Comparison of ENCODE assay signal across 1 cellular context in the genomic region with DNA sequence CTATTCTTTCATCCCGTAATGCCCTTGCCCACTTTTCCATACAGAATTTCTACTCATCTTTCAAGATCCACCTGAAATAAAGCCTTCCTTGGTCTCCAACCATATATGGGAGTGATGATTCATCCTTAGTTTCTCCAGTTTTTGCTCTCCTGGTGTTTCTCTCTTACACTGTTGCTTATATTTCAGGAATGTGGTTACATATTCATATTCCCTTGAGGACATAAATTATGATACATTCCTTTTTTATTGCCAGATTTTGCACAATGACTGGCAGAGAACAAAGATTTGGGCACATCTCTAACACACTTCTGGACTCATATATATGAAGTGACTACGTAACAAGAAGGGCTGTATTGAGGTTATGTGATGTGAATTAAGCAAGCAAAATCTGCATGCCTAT.
A peak's percentile ranks its signal among the peaks of the same experiment; 100 is the strongest.
TF ChIP-seq lines count a peak whose summit lies in the region.

No MANE protein-coding gene starts in this region.

TF ChIP-seq in SK-N-SH treated with all-trans-retinoic acid at 6 μM for 48 hours, 23 proteins besides CTCF, POLR2A, EP300 and RAD21 (continued from another document):
- TF ChIP-seq, protein P1, sequence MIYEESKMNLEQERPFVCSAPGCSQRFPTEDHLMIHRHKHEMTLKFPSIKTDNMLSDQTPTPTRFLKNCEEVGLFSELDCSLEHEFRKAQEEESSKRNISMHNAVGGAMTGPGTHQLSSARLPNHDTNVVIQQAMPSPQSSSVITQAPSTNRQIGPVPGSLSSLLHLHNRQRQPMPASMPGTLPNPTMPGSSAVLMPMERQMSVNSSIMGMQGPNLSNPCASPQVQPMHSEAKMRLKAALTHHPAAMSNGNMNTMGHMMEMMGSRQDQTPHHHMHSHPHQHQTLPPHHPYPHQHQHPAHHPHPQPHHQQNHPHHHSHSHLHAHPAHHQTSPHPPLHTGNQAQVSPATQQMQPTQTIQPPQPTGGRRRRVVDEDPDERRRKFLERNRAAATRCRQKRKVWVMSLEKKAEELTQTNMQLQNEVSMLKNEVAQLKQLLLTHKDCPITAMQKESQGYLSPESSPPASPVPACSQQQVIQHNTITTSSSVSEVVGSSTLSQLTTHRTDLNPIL (CRISPR knock-in tag; IDR thresholded peaks at IDR 0.05; ENCODE audit: low read depth) = 0 out of 2 replicates have a peak, but pooled peaks have one; percentile 20
- TF ChIP-seq CSDC2 (CRISPR knock-in tag; IDR thresholded peaks at IDR 0.05) (no peak), TOX (CRISPR knock-in tag; IDR thresholded peaks at IDR 0.05; ENCODE audit: borderline replicate concordance) (0 out of 2 replicates have a peak, but pooled peaks have one; percentile 33)
- TF ChIP-seq, protein P2, sequence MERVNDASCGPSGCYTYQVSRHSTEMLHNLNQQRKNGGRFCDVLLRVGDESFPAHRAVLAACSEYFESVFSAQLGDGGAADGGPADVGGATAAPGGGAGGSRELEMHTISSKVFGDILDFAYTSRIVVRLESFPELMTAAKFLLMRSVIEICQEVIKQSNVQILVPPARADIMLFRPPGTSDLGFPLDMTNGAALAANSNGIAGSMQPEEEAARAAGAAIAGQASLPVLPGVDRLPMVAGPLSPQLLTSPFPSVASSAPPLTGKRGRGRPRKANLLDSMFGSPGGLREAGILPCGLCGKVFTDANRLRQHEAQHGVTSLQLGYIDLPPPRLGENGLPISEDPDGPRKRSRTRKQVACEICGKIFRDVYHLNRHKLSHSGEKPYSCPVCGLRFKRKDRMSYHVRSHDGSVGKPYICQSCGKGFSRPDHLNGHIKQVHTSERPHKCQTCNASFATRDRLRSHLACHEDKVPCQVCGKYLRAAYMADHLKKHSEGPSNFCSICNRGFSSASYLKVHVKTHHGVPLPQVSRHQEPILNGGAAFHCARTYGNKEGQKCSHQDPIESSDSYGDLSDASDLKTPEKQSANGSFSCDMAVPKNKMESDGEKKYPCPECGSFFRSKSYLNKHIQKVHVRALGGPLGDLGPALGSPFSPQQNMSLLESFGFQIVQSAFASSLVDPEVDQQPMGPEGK (CRISPR knock-in tag; IDR thresholded peaks at IDR 0.05; ENCODE audit: borderline replicate concordance) = 0 out of 2 replicates have a peak, but pooled peaks have one; percentile 19
- TF ChIP-seq, protein P3, sequence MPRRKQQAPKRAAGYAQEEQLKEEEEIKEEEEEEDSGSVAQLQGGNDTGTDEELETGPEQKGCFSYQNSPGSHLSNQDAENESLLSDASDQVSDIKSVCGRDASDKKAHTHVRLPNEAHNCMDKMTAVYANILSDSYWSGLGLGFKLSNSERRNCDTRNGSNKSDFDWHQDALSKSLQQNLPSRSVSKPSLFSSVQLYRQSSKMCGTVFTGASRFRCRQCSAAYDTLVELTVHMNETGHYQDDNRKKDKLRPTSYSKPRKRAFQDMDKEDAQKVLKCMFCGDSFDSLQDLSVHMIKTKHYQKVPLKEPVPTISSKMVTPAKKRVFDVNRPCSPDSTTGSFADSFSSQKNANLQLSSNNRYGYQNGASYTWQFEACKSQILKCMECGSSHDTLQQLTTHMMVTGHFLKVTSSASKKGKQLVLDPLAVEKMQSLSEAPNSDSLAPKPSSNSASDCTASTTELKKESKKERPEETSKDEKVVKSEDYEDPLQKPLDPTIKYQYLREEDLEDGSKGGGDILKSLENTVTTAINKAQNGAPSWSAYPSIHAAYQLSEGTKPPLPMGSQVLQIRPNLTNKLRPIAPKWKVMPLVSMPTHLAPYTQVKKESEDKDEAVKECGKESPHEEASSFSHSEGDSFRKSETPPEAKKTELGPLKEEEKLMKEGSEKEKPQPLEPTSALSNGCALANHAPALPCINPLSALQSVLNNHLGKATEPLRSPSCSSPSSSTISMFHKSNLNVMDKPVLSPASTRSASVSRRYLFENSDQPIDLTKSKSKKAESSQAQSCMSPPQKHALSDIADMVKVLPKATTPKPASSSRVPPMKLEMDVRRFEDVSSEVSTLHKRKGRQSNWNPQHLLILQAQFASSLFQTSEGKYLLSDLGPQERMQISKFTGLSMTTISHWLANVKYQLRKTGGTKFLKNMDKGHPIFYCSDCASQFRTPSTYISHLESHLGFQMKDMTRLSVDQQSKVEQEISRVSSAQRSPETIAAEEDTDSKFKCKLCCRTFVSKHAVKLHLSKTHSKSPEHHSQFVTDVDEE (CRISPR knock-in tag; IDR thresholded peaks at IDR 0.05) = no peak
